13 cellular contexts compared by ENCODE assay signal in genomic region chr6:105526198-105526872, GRCh38.
DNase-seq lines count a peak whose midpoint lies in the region; ATAC-seq and TF ChIP-seq lines count a peak whose summit lies in the region.
"Had no signal": no experiment of that assay in that cellular context is flagged by ENCODE, and none has a peak within 500 bp of the region (broad histone marks: within the 10 kb centered on the region; RNA-seq: fewer than 3 reads in every experiment).

No MANE protein-coding gene starts in this region.

- H3K4me3 ChIP-seq in breast epithelium (no peak overlapping the region), fibroblast of mammary gland (ENCODE audit: control insufficient read depth, low read depth, low read length) (no peak overlapping the region)

- TF ChIP-seq CTCF in MCF 10A (IDR thresholded peaks at IDR 0.05; ENCODE audit: unreplicated experiment) (no peak), breast epithelium (IDR thresholded peaks at IDR 0.05) (no peak), fibroblast of mammary gland (conservative IDR thresholded peaks at IDR 0.05; ENCODE audit: control insufficient read depth, insufficient read depth, low read depth, low read length) (no peak)

- H3K9me3 Mint-ChIP-seq in MCF 10A (ENCODE audit: unreplicated experiment) = no peaks in the 10 kb centered on the region
- H3K9me3 Mint-ChIP-seq in activated T-helper 17 cell treated with anti-CD3 and anti-CD28 coated beads, Interleukin-2, amount 50 U/mL, for 72 hours = no peaks in the 10 kb centered on the region

- no peaks in the 10 kb centered on the region for H3K4me1 ChIP-seq in breast epithelium
- H3K4me1 ChIP-seq: BE2C had no signal

- no peak overlapping the region for H3K27ac Mint-ChIP-seq in MCF 10A (ENCODE audit: low read depth, unreplicated experiment)
- H3K27ac Mint-ChIP-seq in activated T-helper 17 cell treated with anti-CD3 and anti-CD28 coated beads, Interleukin-2, amount 50 U/mL, for 72 hours = no peak overlapping the region
- H3K27ac Mint-ChIP-seq: CD4-positive, alpha-beta memory T cell had no signal

- BruUV-seq in MCF 10A (replicated peaks; lab: Mats Ljungman, UMichigan) = TSS peak; percentile 89

- H3K27me3 ChIP-seq in breast epithelium = no peaks in the 10 kb centered on the region
- H3K27me3 ChIP-seq: BE2C had no signal

- no peaks in the 10 kb centered on the region for H3K27me3 Mint-ChIP-seq in MCF 10A (ENCODE audit: insufficient read depth, unreplicated experiment)
- H3K27me3 Mint-ChIP-seq in activated T-helper 17 cell treated with anti-CD3 and anti-CD28 coated beads, Interleukin-2, amount 50 U/mL, for 72 hours = no peaks in the 10 kb centered on the region

- no peak overlapping the region for H3K27ac ChIP-seq in breast epithelium
- H3K27ac ChIP-seq: C4-2B, HL-60 had no signal

- no peak for DNase-seq in MCF 10A (ENCODE audit: unreplicated experiment)
- DNase-seq in breast epithelium (ENCODE audit: low spot score in 2 of 2) = no peak
- DNase-seq in fibroblast of mammary gland (ENCODE audit: low read depth) = peak; percentile 17
- DNase-seq in NCI-H2196 (lab: John Stamatoyannopoulos, UW; ENCODE audit: unreplicated experiment) = no peak
- DNase-seq in NCI-H128 (lab: John Stamatoyannopoulos, UW; ENCODE audit: unreplicated experiment) = no peak
- DNase-seq: BE2C; CD4-positive, alpha-beta memory T cell; DMS79 had no signal

- ATAC-seq in activated T-helper 17 cell treated with anti-CD3 and anti-CD28 coated beads, Interleukin-2, amount 50 U/mL, for 72 hours (replicated peaks) = peak; percentile 48
- no peak for ATAC-seq in HG02938 (IDR thresholded peaks at IDR 0.05; ENCODE audit: unreplicated experiment)
- ATAC-seq: HCT116 had no signal

- H3K36me3 ChIP-seq in breast epithelium = no peaks in the 10 kb centered on the region
- H3K36me3 ChIP-seq: BE2C had no signal

- intact Hi-C loops in MCF 10A (cut with micrococcal nuclease) (loop anchor here (2.0 kb wide), 1 partner anchor 74 kb away; no protein-coding TSS in a partner anchor), breast epithelium (cut with DNase I; ENCODE audit: low total_unique reads) (no loop called here)

- H3K4me1 Mint-ChIP-seq in MCF 10A (ENCODE audit: insufficient read depth, unreplicated experiment) = peaks cover 5% of the 10 kb centered on the region
- peaks cover 11% of the 10 kb centered on the region for H3K4me1 Mint-ChIP-seq in activated T-helper 17 cell treated with anti-CD3 and anti-CD28 coated beads, Interleukin-2, amount 50 U/mL, for 72 hours

- CTCF ChIA-PET in MCF 10A (lab: Yijun Ruan, JAX) = interaction anchor here (0.6 to 1.3 kb wide), 3 partner anchors 22 to 42 kb away, joined by 3 to 6 read pairs (median 4); no protein-coding TSS in a partner anchor

- H3K36me3 Mint-ChIP-seq in MCF 10A (ENCODE audit: insufficient read depth, unreplicated experiment) = no peaks in the 10 kb centered on the region
- no peaks in the 10 kb centered on the region for H3K36me3 Mint-ChIP-seq in activated T-helper 17 cell treated with anti-CD3 and anti-CD28 coated beads, Interleukin-2, amount 50 U/mL, for 72 hours (ENCODE audit: low read depth)
- H3K36me3 Mint-ChIP-seq: CD4-positive, alpha-beta memory T cell had no signal

- POLR2A ChIA-PET in MCF 10A (lab: Yijun Ruan, JAX) = interaction anchor here (1.2 kb wide), 2 partner anchors 67 to 75 kb away, joined by 3 read pairs; no protein-coding TSS in a partner anchor

- H3K9me3 ChIP-seq in breast epithelium = no peaks in the 10 kb centered on the region
- H3K9me3 ChIP-seq: BE2C had no signal

- TF ChIP-seq POLR2A in breast epithelium (IDR thresholded peaks at IDR 0.05) = no peak

- H3K4me3 Mint-ChIP-seq in MCF 10A (ENCODE audit: unreplicated experiment) = no peak overlapping the region
- H3K4me3 Mint-ChIP-seq in activated T-helper 17 cell treated with anti-CD3 and anti-CD28 coated beads, Interleukin-2, amount 50 U/mL, for 72 hours = no peak overlapping the region
- H3K4me3 Mint-ChIP-seq: CD4-positive, alpha-beta memory T cell had no signal
